2 cellular contexts compared by ENCODE assay signal in genomic region chr20:2468581-2469407, GRCh38.
TF ChIP-seq lines count a peak whose summit lies in the region.

No MANE protein-coding gene starts in this region.

TF ChIP-seq in HEK293, 187 proteins besides CTCF, POLR2A, EP300 and RAD21:
- peak; percentile 98 for TF ChIP-seq ZNF664 (tag by site-specific recombination; IDR thresholded peaks at IDR 0.05)
- peak; percentile 36; the same call in 1 of the 2 replicates for TF ChIP-seq ZBTB8A (tag by site-specific recombination; IDR thresholded peaks at IDR 0.05)
- TF ChIP-seq ZNF121 (tag by site-specific recombination; IDR thresholded peaks at IDR 0.05) = 0 out of 2 replicates have a peak, but pooled peaks have one; percentile 5
- peak; percentile 91 for TF ChIP-seq ZBTB17 (tag by site-specific recombination; IDR thresholded peaks at IDR 0.05)
- TF ChIP-seq ZNF624 (tag by site-specific recombination; IDR thresholded peaks at IDR 0.05) = no peak

TF ChIP-seq in HepG2, 621 proteins besides CTCF, POLR2A, EP300 and RAD21:
- peak; percentile 92 for TF ChIP-seq ZNF629 (CRISPR knock-in tag; conservative IDR thresholded peaks at IDR 0.05)
- 0 out of 2 replicates have a peak, but pooled peaks have one; percentile 45 for TF ChIP-seq ZNF678 (CRISPR knock-in tag; IDR thresholded peaks at IDR 0.05)
- no peak for TF ChIP-seq CBX5 (CRISPR knock-in tag; IDR thresholded peaks at IDR 0.05; ENCODE audit: borderline replicate concordance)
- no peak for TF ChIP-seq MTERF4 (CRISPR knock-in tag; IDR thresholded peaks at IDR 0.05)
- TF ChIP-seq MEIS1 (CRISPR knock-in tag; IDR thresholded peaks at IDR 0.05; ENCODE audit: borderline replicate concordance) = 0 out of 2 replicates have a peak, but pooled peaks have one; percentile 51
- 0 out of 2 replicates have a peak, but pooled peaks have one; percentile 41 for TF ChIP-seq HMGA1 (CRISPR knock-in tag; conservative IDR thresholded peaks at IDR 0.05)
- peak; percentile 63; the same call in 1 of the 2 replicates for TF ChIP-seq HINFP (CRISPR knock-in tag; IDR thresholded peaks at IDR 0.05; ENCODE audit: low read depth)
- TF ChIP-seq HOXA9 (CRISPR knock-in tag; IDR thresholded peaks at IDR 0.05; ENCODE audit: borderline replicate concordance) = no peak
- no peak for TF ChIP-seq ERF (CRISPR knock-in tag; IDR thresholded peaks at IDR 0.05)
- TF ChIP-seq ZNF430 (CRISPR knock-in tag; IDR thresholded peaks at IDR 0.05) = no peak
- 0 out of 2 replicates have a peak, but pooled peaks have one; percentile 14 for TF ChIP-seq ZNF614 (CRISPR knock-in tag; IDR thresholded peaks at IDR 0.05; ENCODE audit: borderline replicate concordance)
- 0 out of 2 replicates have a peak, but pooled peaks have one; percentile 67 for TF ChIP-seq ZNF17 (CRISPR knock-in tag; IDR thresholded peaks at IDR 0.05)
- no peak for TF ChIP-seq NFIC (IDR thresholded peaks at IDR 0.05; ENCODE audit: low read length)
- TF ChIP-seq ZSCAN9 (CRISPR knock-in tag; IDR thresholded peaks at IDR 0.05; ENCODE audit: borderline replicate concordance) = 0 out of 2 replicates have a peak, but pooled peaks have one; percentile 44
- 0 out of 2 replicates have a peak, but pooled peaks have one; percentile 33 for TF ChIP-seq RNF219 (CRISPR knock-in tag; IDR thresholded peaks at IDR 0.05)
- 0 out of 2 replicates have a peak, but pooled peaks have one; percentile 72 for TF ChIP-seq DMTF1 (CRISPR knock-in tag; IDR thresholded peaks at IDR 0.05)
- no peak for TF ChIP-seq ATF2 (CRISPR knock-in tag; IDR thresholded peaks at IDR 0.05)
- peak; percentile 30; the same call in 1 of the 2 replicates for TF ChIP-seq ZFP37 (CRISPR knock-in tag; IDR thresholded peaks at IDR 0.05; ENCODE audit: borderline replicate concordance)
- no peak for TF ChIP-seq DBP (CRISPR knock-in tag; IDR thresholded peaks at IDR 0.05; ENCODE audit: not compliant biosample characterization)
- TF ChIP-seq ZNF382 (CRISPR knock-in tag; IDR thresholded peaks at IDR 0.05; ENCODE audit: borderline replicate concordance) = no peak
- TF ChIP-seq ZNF788 (CRISPR knock-in tag; IDR thresholded peaks at IDR 0.05; ENCODE audit: borderline replicate concordance) = 0 out of 2 replicates have a peak, but pooled peaks have one; percentile 54
- 0 out of 2 replicates have a peak, but pooled peaks have one; percentile 24 for TF ChIP-seq ZFP91 (CRISPR knock-in tag; IDR thresholded peaks at IDR 0.05; ENCODE audit: borderline replicate concordance)
- 0 out of 2 replicates have a peak, but pooled peaks have one; percentile 5 for TF ChIP-seq ZMYM3 (CRISPR knock-in tag; IDR thresholded peaks at IDR 0.05)
- 0 out of 2 replicates have a peak, but pooled peaks have one; percentile 33 for TF ChIP-seq MIER3 (CRISPR knock-in tag; IDR thresholded peaks at IDR 0.05; ENCODE audit: borderline replicate concordance)
- TF ChIP-seq ZNF556 (CRISPR knock-in tag; IDR thresholded peaks at IDR 0.05; ENCODE audit: borderline replicate concordance) = peak; percentile 45; the same call in 1 of the 2 replicates
- no peak for TF ChIP-seq ZBTB21 (CRISPR knock-in tag; IDR thresholded peaks at IDR 0.05)
- 0 out of 2 replicates have a peak, but pooled peaks have one; percentile 20 for TF ChIP-seq PRDM10 (CRISPR knock-in tag; IDR thresholded peaks at IDR 0.05; ENCODE audit: low read depth)
- TF ChIP-seq ZSCAN29 (CRISPR knock-in tag; conservative IDR thresholded peaks at IDR 0.05) = 0 out of 2 replicates have a peak, but pooled peaks have one; percentile 40
- no peak for TF ChIP-seq ATF7 (IDR thresholded peaks at IDR 0.05)
- TF ChIP-seq ATF7 (CRISPR knock-in tag; IDR thresholded peaks at IDR 0.05) = 0 out of 2 replicates have a peak, but pooled peaks have one; percentile 20
- no peak for TF ChIP-seq NR0B2 (CRISPR knock-in tag; IDR thresholded peaks at IDR 0.05)
- 0 out of 2 replicates have a peak, but pooled peaks have one; percentile 28 for TF ChIP-seq ZFX (CRISPR knock-in tag; IDR thresholded peaks at IDR 0.05; ENCODE audit: low read depth)
- TF ChIP-seq PAWR (CRISPR knock-in tag; IDR thresholded peaks at IDR 0.05; ENCODE audit: borderline replicate concordance) = 0 out of 2 replicates have a peak, but pooled peaks have one; percentile 65
- peak; percentile 25; the same call in 1 of the 2 replicates for TF ChIP-seq ZSCAN30 (CRISPR knock-in tag; IDR thresholded peaks at IDR 0.05)
- TF ChIP-seq SKI (IDR thresholded peaks at IDR 0.05; ENCODE audit: partially characterized antibody) = no peak
- 0 out of 2 replicates have a peak, but pooled peaks have one; percentile 24 for TF ChIP-seq ZNF343 (CRISPR knock-in tag; IDR thresholded peaks at IDR 0.05)
- no peak for TF ChIP-seq RORA (CRISPR knock-in tag; IDR thresholded peaks at IDR 0.05)
- no peak for TF ChIP-seq ZZZ3 (CRISPR knock-in tag; IDR thresholded peaks at IDR 0.05; ENCODE audit: borderline replicate concordance)
- TF ChIP-seq ZNF782 (CRISPR knock-in tag; IDR thresholded peaks at IDR 0.05; ENCODE audit: borderline replicate concordance) = 0 out of 2 replicates have a peak, but pooled peaks have one; percentile 32
- 0 out of 2 replicates have a peak, but pooled peaks have one; percentile 29 for TF ChIP-seq ATF1 (CRISPR knock-in tag; IDR thresholded peaks at IDR 0.05)
- TF ChIP-seq ZNF251 (CRISPR knock-in tag; IDR thresholded peaks at IDR 0.05) = 0 out of 2 replicates have a peak, but pooled peaks have one; percentile 34
- TF ChIP-seq HNF1B (CRISPR knock-in tag; IDR thresholded peaks at IDR 0.05) = 0 out of 2 replicates have a peak, but pooled peaks have one; percentile 17
